Comparison of ENCODE assay signal across 25 cellular contexts in the genomic region with DNA sequence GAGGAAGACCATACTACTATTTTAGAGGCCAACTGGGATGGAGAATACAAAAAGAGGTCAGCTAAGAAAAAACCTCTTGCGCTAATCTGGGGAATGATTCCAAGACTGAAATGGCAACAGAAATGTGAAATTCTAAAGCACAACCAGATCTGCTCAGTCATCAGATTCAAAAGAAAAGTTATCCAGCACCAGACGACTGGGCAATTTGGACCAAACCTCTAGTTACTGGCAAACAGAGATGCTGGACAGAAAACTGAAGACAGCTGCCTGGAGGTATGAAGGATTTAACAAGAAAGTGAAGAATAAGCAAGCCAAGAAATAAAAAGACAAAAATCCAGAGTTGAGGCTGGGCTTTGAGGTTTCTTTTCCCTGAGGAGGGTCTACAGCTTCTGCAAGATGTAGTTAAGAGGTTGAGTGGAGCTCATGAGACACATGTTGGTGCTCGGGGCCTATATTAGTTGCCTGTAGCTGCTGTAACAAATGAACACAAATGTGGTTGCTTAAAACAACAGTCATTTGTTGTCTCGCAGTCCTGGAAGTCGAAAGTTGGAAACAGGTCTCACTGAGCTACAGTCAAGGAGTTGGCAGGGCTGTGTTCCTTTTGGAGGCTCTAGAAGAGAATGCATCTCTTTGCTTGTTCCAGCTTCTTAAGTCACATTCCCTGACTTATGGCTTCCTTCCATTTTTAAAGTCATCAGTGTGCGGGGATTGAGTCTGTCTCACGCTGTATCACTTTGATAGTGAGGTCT.
DNase-seq lines count a peak whose midpoint lies in the region; ATAC-seq, FAIRE-seq and TF ChIP-seq lines count a peak whose summit lies in the region.
"Had no signal": no experiment of that assay in that cellular context is flagged by ENCODE, and none has a peak within 500 bp of the region (broad histone marks: within the 10 kb centered on the region; RNA-seq: fewer than 3 reads in every experiment).

No MANE protein-coding gene starts in this region.

- H3K27me3 ChIP-seq in esophagus muscularis mucosa (peaks cover 0 to 4% (median 0%) of the 10 kb centered on the region in 4 donors), HepG2 (ENCODE audit: control insufficient read depth in 1 of 2, insufficient read depth in 2 of 2, low read length in 2 of 2) (no peaks in the 10 kb centered on the region; a peak in 1 of 5 replicates), aorta (ENCODE audit: control insufficient read depth in 1 of 2, insufficient read depth in 2 of 2, low read length in 1 of 2) (no peaks in the 10 kb centered on the region)
- H3K27me3 ChIP-seq: neutrophil, Peyer's patch had no signal

- no peaks in the 10 kb centered on the region for H3K9me3 Mint-ChIP-seq in activated T-cell treated with anti-CD3 and anti-CD28 coated beads, Interleukin-2, amount 50 U/mL, for 72 hours
- H3K9me3 Mint-ChIP-seq: activated naive CD4-positive, alpha-beta T cell treated with anti-CD3 and anti-CD28 coated beads, Interleukin-2, amount 50 U/mL, for 24 hours; H9 had no signal

- no peak for TF ChIP-seq EP300 in esophagus muscularis mucosa (IDR thresholded peaks at IDR 0.05)
- no peak for TF ChIP-seq EP300 in HepG2 (IDR thresholded peaks at IDR 0.05; ENCODE audit: low read depth in 2 of 2, low read length in 2 of 2)
- no peak for TF ChIP-seq EP300 in HepG2 (CRISPR knock-in tag; IDR thresholded peaks at IDR 0.05; ENCODE audit: borderline replicate concordance)

- 62% methylated on average over 7 of the region's 7 CpGs for whole genome bisulfite sequencing in esophagus muscularis mucosa
- 42% methylated on average over 7 of the region's 7 CpGs for WGBS in HepG2 (ENCODE audit: low lambda C conversion rate)
- WGBS in aorta, 2 donors = 5 to 10% methylated on average over 7 of the region's 7 CpGs

- H3K36me3 Mint-ChIP-seq in activated T-cell treated with anti-CD3 and anti-CD28 coated beads, Interleukin-2, amount 50 U/mL, for 72 hours (ENCODE audit: insufficient read depth in 2 of 2) = peaks cover 0 to 1% of the 10 kb centered on the region in 2 donors
- H3K36me3 Mint-ChIP-seq: IgD-negative memory B cell had no signal

- H3K36me3 ChIP-seq in esophagus muscularis mucosa = no peaks in the 10 kb centered on the region
- no peaks in the 10 kb centered on the region for H3K36me3 ChIP-seq in HepG2 (replicated peaks in 1 of 2; ENCODE audit: control insufficient read depth in 1 of 2, insufficient read depth in 2 of 2, low read length in 2 of 2)
- H3K36me3 ChIP-seq in aorta (ENCODE audit: control insufficient read depth in 1 of 2, insufficient read depth in 2 of 2, low read length in 1 of 2) = no peaks in the 10 kb centered on the region
- H3K36me3 ChIP-seq: neutrophil, Peyer's patch, WERI-Rb-1 had no signal

- no peak for FAIRE-seq in HepG2 (lab: Jason Lieb, UNC)
- FAIRE-seq: A204.1, G401.6 had no signal

- H3K9me3 ChIP-seq in esophagus muscularis mucosa = no peaks in the 10 kb centered on the region
- no peaks in the 10 kb centered on the region for H3K9me3 ChIP-seq in HepG2 (ENCODE audit: low read length)
- no peaks in the 10 kb centered on the region for H3K9me3 ChIP-seq in aorta (ENCODE audit: control insufficient read depth, low read length)
- H3K9me3 ChIP-seq: neutrophil, Peyer's patch had no signal

- intact Hi-C loops in esophagus muscularis mucosa (cut with DNase I) = loop anchor here (5.0 kb wide), 1 partner anchor 34 kb away; no protein-coding TSS in a partner anchor
- intact Hi-C loops in HepG2 (cut with micrococcal nuclease; ENCODE audit: unreplicated experiment) = no loop called here
- intact Hi-C loops in aorta (cut with DNase I) = loop anchor here in 1 of 2 donors (5.0 kb wide), 1 partner anchor 84 kb away; no protein-coding TSS in a partner anchor

- no TSS peak for BruUV-seq in HepG2 (replicated peaks; lab: Mats Ljungman, UMichigan)

- no peak for DNase-seq in activated T-cell treated with anti-CD3 and anti-CD28 coated beads, Interleukin-2, amount 50 U/mL, for 72 hours
- no peak for DNase-seq in activated T-cell treated with anti-CD3 and anti-CD28 coated beads, Interleukin-2, amount 50 U/mL, for 1 hour
- DNase-seq in esophagus muscularis mucosa (ENCODE audit: extremely low spot score) = peak; percentile 88
- DNase-seq in HepG2 (ENCODE audit: low spot score) = no peak
- DNase-seq in aorta = no peak
- no peak for DNase-seq in NCI-H526 (lab: John Stamatoyannopoulos, UW)
- DNase-seq in DMS79 (lab: John Stamatoyannopoulos, UW) = no peak
- DNase-seq: activated CD4-positive, alpha-beta T cell treated with anti-CD3 and anti-CD28 coated beads for 48 hours; central memory CD4-positive, alpha-beta T cell; H9; NCI-H1092; NCI-H1694 treated with DMSO at 0.1 percent for 48 hours; NCI-H2171; NCI-H524 treated with DMSO at 0.1 percent for 48 hours; Peyer's patch; stimulated activated naive CD4-positive, alpha-beta T cell; T1000; WERI-Rb-1 had no signal

- ATAC-seq in activated T-cell treated with anti-CD3 and anti-CD28 coated beads, Interleukin-2, amount 50 U/mL, for 72 hours (replicated peaks in 1 of 2) = no peak
- ATAC-seq in HepG2 = no peak
- ATAC-seq in aorta (ENCODE audit: low FRiP score) = peak; percentile 71
- ATAC-seq in GM19455 (IDR thresholded peaks at IDR 0.05; ENCODE audit: unreplicated experiment) = no peak

- no peak overlapping the region for H2AFZ ChIP-seq in HepG2 (ENCODE audit: low read length)

- CTCF ChIA-PET in HepG2 (lab: Yijun Ruan, JAX; ENCODE audit: low intra/inter-chr PET ratio, low total read pairs) = no interaction called here

- H3K4me3 ChIP-seq in esophagus muscularis mucosa (no peak overlapping the region), HepG2 (replicated peaks in 1 of 3; ENCODE audit: insufficient read depth in 1 of 3, low read depth in 2 of 3, low read length in 3 of 3) (no peak overlapping the region), aorta (ENCODE audit: low read length in 2 of 2) (no peak overlapping the region)
- H3K4me3 ChIP-seq: Peyer's patch had no signal

- no peak overlapping the region for H3K9ac ChIP-seq in HepG2 (ENCODE audit: insufficient read depth, low read depth, low read length)

- TF ChIP-seq CTCF in esophagus muscularis mucosa (IDR thresholded peaks at IDR 0.05) (no peak), HepG2 (CRISPR knock-in tag; IDR thresholded peaks at IDR 0.05) (no peak)

- H3K27me3 Mint-ChIP-seq in activated T-cell treated with anti-CD3 and anti-CD28 coated beads, Interleukin-2, amount 50 U/mL, for 72 hours (ENCODE audit: low read depth) = no peaks in the 10 kb centered on the region
- H3K27me3 Mint-ChIP-seq: activated naive CD4-positive, alpha-beta T cell treated with anti-CD3 and anti-CD28 coated beads, Interleukin-2, amount 50 U/mL, for 24 hours had no signal

- TF ChIP-seq POLR2A in esophagus muscularis mucosa (IDR thresholded peaks at IDR 0.05; ENCODE audit: low read depth) = no peak
- TF ChIP-seq POLR2A in HepG2 (IDR thresholded peaks at IDR 0.05; ENCODE audit: insufficient read depth in 1 of 2, low read depth in 2 of 2, low read length in 2 of 2) = no peak

- peak overlapping the region; percentile 44 for H3K27ac Mint-ChIP-seq in activated T-cell treated with anti-CD3 and anti-CD28 coated beads, Interleukin-2, amount 50 U/mL, for 72 hours
- H3K27ac Mint-ChIP-seq: activated naive CD4-positive, alpha-beta T cell treated with anti-CD3 and anti-CD28 coated beads, Interleukin-2, amount 50 U/mL, for 24 hours; B cell; H9; IgD-negative memory B cell had no signal

- no peak for TF ChIP-seq RAD21 in HepG2 (CRISPR knock-in tag; IDR thresholded peaks at IDR 0.05)

- no peaks in the 10 kb centered on the region for H3K79me2 ChIP-seq in HepG2 (ENCODE audit: insufficient read depth, low read length)

- H3K4me1 Mint-ChIP-seq in activated T-cell treated with anti-CD3 and anti-CD28 coated beads, Interleukin-2, amount 50 U/mL, for 72 hours (ENCODE audit: low read depth) = peaks cover 30% of the 10 kb centered on the region

- no peak overlapping the region for H3K4me2 ChIP-seq in HepG2 (ENCODE audit: low read depth, low read length)

- in situ Hi-C loops in HepG2 (cut with HindIII; ENCODE audit: extremely low pct_ligation_motif_present, low pct_unique_long_range_greater_than_20kb) = no loop called here

- no peaks in the 10 kb centered on the region for H4K20me1 ChIP-seq in HepG2 (ENCODE audit: insufficient read depth, low read length)

- POLR2A ChIA-PET in HepG2 (lab: Yijun Ruan, JAX) = no interaction called here

- H3K4me1 ChIP-seq in esophagus muscularis mucosa (peaks cover 8 to 46% (median 41%) of the 10 kb centered on the region in 4 donors), HepG2 (ENCODE audit: insufficient read depth, low read length) (no peaks in the 10 kb centered on the region), aorta (ENCODE audit: control insufficient read depth in 1 of 2, insufficient read depth in 2 of 2, low read length in 2 of 2) (peaks cover 0 to 10% of the 10 kb centered on the region in 2 donors)
- H3K4me1 ChIP-seq: Peyer's patch had no signal

- no peak overlapping the region for H3K4me3 Mint-ChIP-seq in activated T-cell treated with anti-CD3 and anti-CD28 coated beads, Interleukin-2, amount 50 U/mL, for 72 hours
- H3K4me3 Mint-ChIP-seq: activated naive CD4-positive, alpha-beta T cell treated with anti-CD3 and anti-CD28 coated beads, Interleukin-2, amount 50 U/mL, for 24 hours; B cell; H9 had no signal

- H3K27ac ChIP-seq in esophagus muscularis mucosa (replicated peaks in 1 of 4) (peak overlapping the region; percentile 23 to 54 (median 34)), HepG2 (ENCODE audit: extremely low read length, insufficient read depth, low read length) (no peak overlapping the region), aorta (ENCODE audit: low read depth in 1 of 2, low read length in 2 of 2) (peak overlapping the region; percentile 38 to 85)
- H3K27ac ChIP-seq: neutrophil, Peyer's patch, WERI-Rb-1 had no signal

TF ChIP-seq in HepG2, 621 proteins besides CTCF, POLR2A, EP300 and RAD21 (continues in another document):
- TF ChIP-seq, protein P1, sequence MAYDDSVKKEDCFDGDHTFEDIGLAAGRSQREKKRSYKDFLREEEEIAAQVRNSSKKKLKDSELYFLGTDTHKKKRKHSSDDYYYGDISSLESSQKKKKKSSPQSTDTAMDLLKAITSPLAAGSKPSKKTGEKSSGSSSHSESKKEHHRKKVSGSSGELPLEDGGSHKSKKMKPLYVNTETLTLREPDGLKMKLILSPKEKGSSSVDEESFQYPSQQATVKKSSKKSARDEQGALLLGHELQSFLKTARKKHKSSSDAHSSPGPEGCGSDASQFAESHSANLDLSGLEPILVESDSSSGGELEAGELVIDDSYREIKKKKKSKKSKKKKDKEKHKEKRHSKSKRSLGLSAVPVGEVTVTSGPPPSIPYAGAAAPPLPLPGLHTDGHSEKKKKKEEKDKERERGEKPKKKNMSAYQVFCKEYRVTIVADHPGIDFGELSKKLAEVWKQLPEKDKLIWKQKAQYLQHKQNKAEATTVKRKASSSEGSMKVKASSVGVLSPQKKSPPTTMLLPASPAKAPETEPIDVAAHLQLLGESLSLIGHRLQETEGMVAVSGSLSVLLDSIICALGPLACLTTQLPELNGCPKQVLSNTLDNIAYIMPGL (CRISPR knock-in tag; IDR thresholded peaks at IDR 0.05; ENCODE audit: borderline replicate concordance in 1 of 2, low read depth in 1 of 2) = no peak
- TF ChIP-seq FOSL2 (CRISPR knock-in tag; IDR thresholded peaks at IDR 0.05) (no peak), ZSCAN12 (CRISPR knock-in tag; IDR thresholded peaks at IDR 0.05) (no peak), MAFF (IDR thresholded peaks at IDR 0.05; ENCODE audit: low read depth, low read length) (peak; percentile 38; the same call in 1 of the 2 replicates), ZNF124 (CRISPR knock-in tag; IDR thresholded peaks at IDR 0.05) (no peak), ZNF33B (CRISPR knock-in tag; IDR thresholded peaks at IDR 0.05) (no peak)
